28 cellular contexts compared by ENCODE assay signal in the genomic region with DNA sequence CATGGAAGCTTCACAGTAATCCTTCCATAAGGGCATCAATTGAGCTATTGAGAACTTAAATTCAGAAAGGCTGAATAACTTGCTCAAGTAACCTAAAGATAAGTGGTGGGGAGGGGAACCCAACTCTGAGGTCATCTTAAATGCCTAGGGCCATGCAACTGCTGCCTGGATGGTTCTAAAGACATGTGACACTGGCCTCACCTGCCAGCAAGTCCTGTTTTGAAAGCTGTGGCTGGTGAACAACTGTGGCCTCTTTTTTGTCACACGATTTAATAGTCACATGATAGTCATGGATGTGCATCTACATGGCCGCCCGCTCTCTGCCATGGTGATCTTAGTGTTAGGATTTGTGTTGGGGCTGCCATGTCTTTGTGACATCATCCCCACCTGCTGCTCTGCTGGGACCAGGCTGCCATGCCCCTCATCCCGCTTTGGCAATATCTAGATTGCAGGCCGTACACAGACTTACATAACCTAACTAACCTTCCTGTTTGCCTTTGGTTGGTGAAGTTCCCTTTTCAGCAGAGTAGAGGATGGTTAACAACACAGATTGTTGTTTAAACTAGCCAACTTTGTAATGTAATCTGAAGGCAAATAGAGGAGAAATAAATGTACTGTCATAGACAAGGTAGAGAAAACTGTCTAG.
"Had no signal": no experiment of that assay in that cellular context is flagged by ENCODE, and none has a peak within 500 bp of the region (broad histone marks: within the 10 kb centered on the region; RNA-seq: fewer than 3 reads in every experiment).

No MANE protein-coding gene starts in this region.

- ATAC-seq: left colon; left lung; mucosa of descending colon; naive thymus-derived CD8-positive, alpha-beta T cell; stimulated activated memory B cell treated with anti-CD40 and anti-IgM and Interleukin-4, amounts not matched to agents 10 μg/mL and 1 μg/mL and 100 μg/mL, for 72 hours; stimulated activated naive CD8-positive, alpha-beta T cell treated with anti-CD3 and anti-CD28 coated beads, Interleukin-15, amount 100 ng/mL, for 72 hours had no signal

- H2AFZ ChIP-seq: neural progenitor cell, parathyroid adenoma had no signal

- H3K4me2 ChIP-seq: neural progenitor cell, smooth muscle cell had no signal

- DNase-seq: hippocampal formation; kidney; left colon; left lung; lower lobe of right lung; mammary epithelial cell; midbrain; mucosa of descending colon; naive thymus-derived CD8-positive, alpha-beta T cell; nephron progenitor cell; occipital lobe; right lobe of liver; stimulated activated CD4-positive, alpha-beta T cell treated with anti-CD3 and anti-CD28 coated beads, Interleukin-1b, Interleukin-23, amount 100 ng/mL, for 48 hours; stimulated activated CD4-positive, alpha-beta T cell treated with anti-CD3 and anti-CD28 coated beads, Interleukin-2, amount 100 ng/mL, for 48 hours; stimulated activated CD4-positive, alpha-beta T cell treated with anti-CD3 and anti-CD28 coated beads, Interleukin-4, amount 100 ng/mL, for 4 hours; stimulated activated CD8-positive, alpha-beta memory T cell treated with anti-CD3 and anti-CD28 coated beads, Interleukin-4, amount 100 ng/mL, for 48 hours; stimulated activated naive CD4-positive, alpha-beta T cell treated with Interleukin-2 at 50 U/mL for 16 hours; stimulated activated naive CD8-positive, alpha-beta T cell treated with anti-CD3 and anti-CD28 coated beads, Interleukin-15, amount 100 ng/mL, for 72 hours; substantia nigra; uterus had no signal

- H3K36me3 Mint-ChIP-seq: naive thymus-derived CD8-positive, alpha-beta T cell; stimulated activated memory B cell treated with anti-CD40 and anti-IgM and Interleukin-4, amounts not matched to agents 10 μg/mL and 1 μg/mL and 100 μg/mL, for 72 hours had no signal

- H3K27me3 ChIP-seq: left lung, neural progenitor cell, neutrophil, right atrium auricular region, right lobe of liver, tibial nerve, uterus had no signal

- FAIRE-seq: kidney had no signal

- H3K27ac Mint-ChIP-seq: naive thymus-derived CD8-positive, alpha-beta T cell; nephron progenitor cell; neural progenitor cell; stimulated activated memory B cell treated with anti-CD40 and anti-IgM and Interleukin-4, amounts not matched to agents 10 μg/mL and 1 μg/mL and 100 μg/mL, for 72 hours; stimulated activated naive CD8-positive, alpha-beta T cell treated with anti-CD3 and anti-CD28 coated beads, Interleukin-15, amount 100 ng/mL, for 72 hours; type B pancreatic cell had no signal

- H3K9ac ChIP-seq: neural progenitor cell, parathyroid adenoma had no signal

- H3K79me2 ChIP-seq: parathyroid adenoma had no signal

- H3K9me3 ChIP-seq: left lung, lower lobe of right lung, mucosa of descending colon, neutrophil, right atrium auricular region, right lobe of liver, tibial nerve, uterus had no signal

- H3K27ac ChIP-seq: left lung, lower lobe of right lung, neural progenitor cell, neutrophil, parathyroid adenoma, right atrium auricular region, right lobe of liver, tibial nerve, uterus had no signal

- H3K4me1 ChIP-seq: left lung, parathyroid adenoma, right atrium auricular region, uterus had no signal

- H3K4me3 Mint-ChIP-seq: naive thymus-derived CD8-positive, alpha-beta T cell; nephron progenitor cell; neural progenitor cell; stimulated activated memory B cell treated with anti-CD40 and anti-IgM and Interleukin-4, amounts not matched to agents 10 μg/mL and 1 μg/mL and 100 μg/mL, for 72 hours; stimulated activated naive CD8-positive, alpha-beta T cell treated with anti-CD3 and anti-CD28 coated beads, Interleukin-15, amount 100 ng/mL, for 72 hours; type B pancreatic cell had no signal

- H3K9me3 Mint-ChIP-seq: stimulated activated memory B cell treated with anti-CD40 and anti-IgM and Interleukin-4, amounts not matched to agents 10 μg/mL and 1 μg/mL and 100 μg/mL, for 72 hours; stimulated activated naive CD8-positive, alpha-beta T cell treated with anti-CD3 and anti-CD28 coated beads, Interleukin-15, amount 100 ng/mL, for 72 hours had no signal

- H3K4me1 Mint-ChIP-seq: stimulated activated memory B cell treated with anti-CD40 and anti-IgM and Interleukin-4, amounts not matched to agents 10 μg/mL and 1 μg/mL and 100 μg/mL, for 72 hours; stimulated activated naive CD8-positive, alpha-beta T cell treated with anti-CD3 and anti-CD28 coated beads, Interleukin-15, amount 100 ng/mL, for 72 hours had no signal

- H3K36me3 ChIP-seq: left lung, lower lobe of right lung, neural progenitor cell, neutrophil, right atrium auricular region, right lobe of liver, tibial nerve, uterus had no signal

- H3K4me3 ChIP-seq: left lung, lower lobe of right lung, mucosa of descending colon, neural progenitor cell, right atrium auricular region, right lobe of liver, smooth muscle cell, tibial nerve, uterus had no signal
